Comparison of ENCODE assay signal across 14 cellular contexts in genomic region chr13:21015284-21015683, GRCh38. TPM values are rescaled to one million over a fixed set of nuclear protein-coding genes. Genes with fewer than 3 reads are reported as not detected.
DNase-seq lines count a peak whose midpoint lies in the region; ATAC-seq and TF ChIP-seq lines count a peak whose summit lies in the region.
"Had no signal": no experiment of that assay in that cellular context is flagged by ENCODE, and none has a peak within 500 bp of the region (broad histone marks: within the 10 kb centered on the region; RNA-seq: fewer than 3 reads in every experiment).

No MANE protein-coding gene starts in this region.

- no peak for TF ChIP-seq CTCF in adrenal gland (IDR thresholded peaks at IDR 0.05)

- peak overlapping the region; percentile 6 to 79 (median 75) for H3K27ac ChIP-seq in adrenal gland
- peak overlapping the region; percentile 56 for H3K27ac ChIP-seq in right cardiac atrium (ENCODE audit: low read length)
- H3K27ac ChIP-seq: PC-9 had no signal

- H3K4me3 ChIP-seq in adrenal gland (no peak overlapping the region), right cardiac atrium (ENCODE audit: low read length) (no peak overlapping the region), skeletal muscle satellite cell (ENCODE audit: low read length) (peak overlapping the region; percentile 10)
- H3K4me3 ChIP-seq: PC-9 had no signal

- H3K36me3 ChIP-seq in adrenal gland (replicated peaks in 1 of 2) (no peaks in the 10 kb centered on the region), skeletal muscle satellite cell (ENCODE audit: insufficient read depth, low read length) (peaks cover 1% of the 10 kb centered on the region)

- peaks cover 53 to 74% of the 10 kb centered on the region in 2 donors for H3K4me1 ChIP-seq in adrenal gland (replicated peaks in 1 of 2)
- peaks cover 25% of the 10 kb centered on the region for H3K4me1 ChIP-seq in right cardiac atrium (ENCODE audit: control insufficient read depth, insufficient read depth, low read length)
- peaks cover 64% of the 10 kb centered on the region for H3K4me1 ChIP-seq in skeletal muscle satellite cell (ENCODE audit: control insufficient read depth, insufficient read depth, low read length)

- intact Hi-C loops in adrenal gland (cut with DNase I) (no loop called here), right cardiac atrium (cut with DNase I) (no loop called here)

- peak overlapping the region; percentile 67 for H3K4me2 ChIP-seq in skeletal muscle satellite cell (ENCODE audit: low read length)

- H3K9me3 ChIP-seq in adrenal gland (replicated peaks in 1 of 3) (no peaks in the 10 kb centered on the region), right cardiac atrium (ENCODE audit: control insufficient read depth, low read length) (no peaks in the 10 kb centered on the region), skeletal muscle satellite cell (replicated peaks; ENCODE audit: low read length) (no peaks in the 10 kb centered on the region)

- ATAC-seq in right cardiac atrium (no peak), HG03097 (IDR thresholded peaks at IDR 0.05; ENCODE audit: low FRiP score, unreplicated experiment) (no peak)
- ATAC-seq: stimulated activated naive B cell treated with anti-CD40 and anti-IgM and Interleukin-4, amounts not matched to agents 10 μg/mL and 1 μg/mL and 100 μg/mL, for 72 hours had no signal

- TF ChIP-seq POLR2A in adrenal gland (IDR thresholded peaks at IDR 0.05): no peak

- H3K9ac ChIP-seq in skeletal muscle satellite cell (ENCODE audit: low read depth, low read length): peak overlapping the region; percentile 49

- DNase-seq in EL (peak; percentile 38), adrenal gland (no peak), right cardiac atrium (no peak), KBM-7 (no peak), SKM-1 (lab: John Stamatoyannopoulos, UW; ENCODE audit: unreplicated experiment) (no peak)
- DNase-seq in stimulated activated naive CD4-positive, alpha-beta T cell treated with Interleukin-2 at 50 U/mL for 16 hours (lab: John Stamatoyannopoulos, UW): no peak
- DNase-seq: activated CD4-positive, alpha-beta T cell treated with anti-CD3 and anti-CD28 coated beads, Interleukin-2, amount 50 U/mL, for 4 hours; central memory CD4-positive, alpha-beta T cell; mesendoderm; stimulated activated CD4-positive, alpha-beta T cell treated with anti-CD3 and anti-CD28 coated beads, Interleukin-4, amount 100 ng/mL, for 24 hours; stimulated activated naive B cell treated with anti-CD40 and anti-IgM and Interleukin-4, amounts not matched to agents 10 μg/mL and 1 μg/mL and 100 μg/mL, for 72 hours had no signal

- H3K27me3 ChIP-seq in adrenal gland: no peaks in the 10 kb centered on the region
- no peaks in the 10 kb centered on the region for H3K27me3 ChIP-seq in right cardiac atrium (ENCODE audit: control insufficient read depth, insufficient read depth)
- no peaks in the 10 kb centered on the region for H3K27me3 ChIP-seq in skeletal muscle satellite cell (ENCODE audit: control insufficient read depth, insufficient read depth, low read length)

- 60 to 86% (median 84%) methylated on average over 1 of the region's 1 CpG for WGBS in adrenal gland, 4 donors
- WGBS in right cardiac atrium: 71% methylated on average over 1 of the region's 1 CpG

- in situ Hi-C loops in KBM-7 (cut with MboI; ENCODE audit: low pct_unique_long_range_greater_than_20kb, low sequenced_read_pairs): no loop called here

RNA-seq across cellular contexts. Expression of gene LATS2, which starts 46.1 kb away (rescaled TPM):
- total RNA-seq in adrenal gland (10 to 100 TPM; 20.8 to 35.6 (median 28.0) TPM), right cardiac atrium (10 to 100 TPM; 22.1 to 36.7 (median 23.6) TPM)
- polyA plus RNA-seq in adrenal gland (10 to 100 TPM in 2 of 3 donors, 1 to 10 TPM in 1; 9.8 to 10.5 (median 10.2) TPM), right cardiac atrium (10.5 TPM)
- 9.4 and 11.1 TPM in 2 replicates for total RNA-seq in skeletal muscle satellite cell (2012; rRNA removed)
